In genomic region chr16:35598696-35599332, GRCh38 we compare ENCODE assay signal across 16 cellular contexts.
DNase-seq lines count a peak whose midpoint lies in the region; ATAC-seq, FAIRE-seq and TF ChIP-seq lines count a peak whose summit lies in the region.
"Had no signal": no experiment of that assay in that cellular context is flagged by ENCODE, and none has a peak within 500 bp of the region (broad histone marks: within the 10 kb centered on the region; RNA-seq: fewer than 3 reads in every experiment).

No MANE protein-coding gene starts in this region.

- TF ChIP-seq RAD21 in HCT116 (IDR thresholded peaks at IDR 0.05; ENCODE audit: low read depth) = no peak

- TF ChIP-seq CTCF in HCT116 (IDR thresholded peaks at IDR 0.05 in 2 of 3, conservative IDR thresholded peaks at IDR 0.05 in 1 of 3; ENCODE audit: borderline replicate concordance in 1 of 3, insufficient read depth in 1 of 3, low read depth in 2 of 3, low read length in 2 of 3) = no peak

- no peaks in the 10 kb centered on the region for H3K9me2 ChIP-seq in HCT116 (ENCODE audit: insufficient read depth)

- peak overlapping the region; percentile 97 for H2AFZ ChIP-seq in HCT116 (ENCODE audit: low read depth, low read length, poor library complexity, severe bottlenecking)

- intact Hi-C loops in HCT116 (cut with micrococcal nuclease) = loop anchor here (5.0 kb wide), 2 partner anchors 78 to 208 kb away; no protein-coding TSS in a partner anchor

- H3K9ac ChIP-seq in HCT116 (ENCODE audit: low read length) (peak overlapping the region; percentile 15), mesendoderm (ENCODE audit: low read length) (no peak overlapping the region)

- H3K9me3 Mint-ChIP-seq in stimulated activated memory B cell treated with anti-CD40 and anti-IgM and Interleukin-4, amounts not matched to agents 10 μg/mL and 1 μg/mL and 100 μg/mL, for 72 hours = peaks cover 8% of the 10 kb centered on the region

- H2BK15ac ChIP-seq in mesendoderm (replicated peaks; ENCODE audit: low read depth) = no peak overlapping the region

- H3K56ac ChIP-seq in mesendoderm (ENCODE audit: low read length) = no peak overlapping the region

- H3K23ac ChIP-seq in mesendoderm (ENCODE audit: low read length) = no peak overlapping the region

- no peaks in the 10 kb centered on the region for H3K36me3 Mint-ChIP-seq in stimulated activated memory B cell treated with anti-CD40 and anti-IgM and Interleukin-4, amounts not matched to agents 10 μg/mL and 1 μg/mL and 100 μg/mL, for 72 hours

- H3K36me3 ChIP-seq in HCT116 (ENCODE audit: control insufficient read depth in 1 of 2, insufficient read depth in 2 of 2, low read length in 2 of 2) = no peaks in the 10 kb centered on the region
- no peaks in the 10 kb centered on the region for H3K36me3 ChIP-seq in mesendoderm (ENCODE audit: control insufficient read depth, insufficient read depth, low read length)
- H3K36me3 ChIP-seq: SJCRH30, tibial artery had no signal

- ATAC-seq in HCT116 = peak; percentile 96
- no peak for ATAC-seq in stimulated activated memory B cell treated with anti-CD40 and anti-IgM and Interleukin-4, amounts not matched to agents 10 μg/mL and 1 μg/mL and 100 μg/mL, for 72 hours
- ATAC-seq: activated T-cell treated with anti-CD3 and anti-CD28 coated beads, Interleukin-2, amount 50 U/mL, for 4 hours had no signal

- TF ChIP-seq POLR2A in HCT116 (IDR thresholded peaks at IDR 0.05; ENCODE audit: borderline replicate concordance, extremely low read depth, insufficient read depth, insufficient read length) = no peak

- H3K4ac ChIP-seq in mesendoderm (ENCODE audit: low read depth, low read length) = no peak overlapping the region

- H3K4me2 ChIP-seq in HCT116 (ENCODE audit: low read length) = peak overlapping the region; percentile 75
- H3K4me2 ChIP-seq in mesendoderm (ENCODE audit: low read length) = no peak overlapping the region

- FAIRE-seq in HTR-8/SVneo (lab: Jason Lieb, UNC) = no peak

- POLR2A ChIA-PET in HCT116 (lab: Charles Lee) = no interaction called here

- H2AK5ac ChIP-seq in mesendoderm (ENCODE audit: low read length) = no peak overlapping the region

- no peak overlapping the region for H2BK120ac ChIP-seq in mesendoderm (ENCODE audit: low read depth, low read length)

- H3K9me3 ChIP-seq in HCT116 (ENCODE audit: control insufficient read depth in 1 of 2, insufficient read depth in 1 of 2, low read depth in 1 of 2, low read length in 2 of 2) = no peaks in the 10 kb centered on the region
- H3K9me3 ChIP-seq: SJCRH30, tibial artery had no signal

- no peak overlapping the region for H3K27ac Mint-ChIP-seq in stimulated activated memory B cell treated with anti-CD40 and anti-IgM and Interleukin-4, amounts not matched to agents 10 μg/mL and 1 μg/mL and 100 μg/mL, for 72 hours
- H3K27ac Mint-ChIP-seq: H9, nephron had no signal

- H2BK5ac ChIP-seq in mesendoderm (ENCODE audit: low read length) = no peak overlapping the region

- H3K4me1 ChIP-seq in HCT116 (ENCODE audit: control insufficient read depth in 1 of 2, insufficient read depth in 2 of 2, low read length in 2 of 2) (peaks cover 7 to 19% of the 10 kb centered on the region in 2 experiments), mesendoderm (ENCODE audit: control insufficient read depth, low read depth, low read length) (no peaks in the 10 kb centered on the region)
- H3K4me1 ChIP-seq: SJCRH30, tibial artery had no signal

- no peaks in the 10 kb centered on the region for H3K4me1 Mint-ChIP-seq in stimulated activated memory B cell treated with anti-CD40 and anti-IgM and Interleukin-4, amounts not matched to agents 10 μg/mL and 1 μg/mL and 100 μg/mL, for 72 hours
- H3K4me1 Mint-ChIP-seq: H9, nephron had no signal

- no peaks in the 10 kb centered on the region for H3K79me2 ChIP-seq in HCT116 (ENCODE audit: insufficient read depth, low read length)
- H3K79me2 ChIP-seq in mesendoderm (ENCODE audit: control insufficient read depth, insufficient read depth, low read length) = no peaks in the 10 kb centered on the region

- WGBS in mesendoderm (ENCODE audit: extremely low coverage, insufficient coverage, low lambda C conversion rate) = no CpG with 5 or more reads among the region's 9 CpGs

- H4K20me1 ChIP-seq in HCT116 (ENCODE audit: insufficient read depth) = no peaks in the 10 kb centered on the region

- H3K27me3 ChIP-seq in HCT116 (ENCODE audit: insufficient read depth, low read length) = no peaks in the 10 kb centered on the region
- H3K27me3 ChIP-seq in mesendoderm (ENCODE audit: insufficient read depth, low read length, poor library complexity) = no peaks in the 10 kb centered on the region
- H3K27me3 ChIP-seq: SJCRH30, tibial artery had no signal

- H3K79me1 ChIP-seq in mesendoderm (ENCODE audit: low read length) = no peaks in the 10 kb centered on the region

- CTCF ChIA-PET in HCT116 (lab: Charles Lee) = no interaction called here

- no peaks in the 10 kb centered on the region for H3K27me3 Mint-ChIP-seq in stimulated activated memory B cell treated with anti-CD40 and anti-IgM and Interleukin-4, amounts not matched to agents 10 μg/mL and 1 μg/mL and 100 μg/mL, for 72 hours

- no peak overlapping the region for H3K18ac ChIP-seq in mesendoderm (ENCODE audit: low read length)

- no peak overlapping the region for H4K8ac ChIP-seq in mesendoderm (ENCODE audit: low read depth, low read length)

- no peak overlapping the region for H4K5ac ChIP-seq in mesendoderm (ENCODE audit: low read length)

- RAD21 ChIA-PET in HCT116 (lab: Charles Lee; ENCODE audit: low non-redundant PET in 1 of 2, low total read pairs in 2 of 2, uncharacterized antibody in 2 of 2, unreplicated experiment in 2 of 2) = no interaction called here

- H3K4me3 Mint-ChIP-seq in stimulated activated memory B cell treated with anti-CD40 and anti-IgM and Interleukin-4, amounts not matched to agents 10 μg/mL and 1 μg/mL and 100 μg/mL, for 72 hours = no peak overlapping the region
- H3K4me3 Mint-ChIP-seq: activated T-cell treated with anti-CD3 and anti-CD28 coated beads, Interleukin-2, amount 50 U/mL, for 4 hours; H9; nephron had no signal

- BruUV-seq in HCT116 (replicated peaks; lab: Mats Ljungman, UMichigan) = no TSS peak

- DNase-seq in HCT116 (ENCODE audit: low read depth, low spot score) (peak; percentile 57), NCI-H1105 treated with DMSO at 0.1 percent for 48 hours (lab: John Stamatoyannopoulos, UW) (peak; percentile 20), SW480 (ENCODE audit: low spot score) (peak; percentile 9), HTR-8/SVneo (ENCODE audit: insufficient read length, low spot score) (no peak), mesendoderm (no peak)
- DNase-seq: activated T-cell treated with anti-CD3 and anti-CD28 coated beads, Interleukin-2, amount 50 U/mL, for 4 hours; amniotic stem cell; COR-L47; cortex of kidney; H9; NCI-H2107; SJCRH30; tibial artery had no signal

- H3K27ac ChIP-seq in HCT116 (ENCODE audit: low read depth, low read length) (peak overlapping the region; percentile 41; the same call in 1 of the 2 replicates), skin epidermis (peak overlapping the region in 13 of 21 experiments; percentile 26 to 83 (median 75)), mesendoderm (ENCODE audit: low read depth, low read length) (no peak overlapping the region)
- H3K27ac ChIP-seq: SJCRH30, tibial artery had no signal

- H3K4me3 ChIP-seq in HCT116 (replicated peaks in 1 of 2; ENCODE audit: low read depth in 1 of 2, low read length in 2 of 2) = peak overlapping the region; percentile 37 to 53
- H3K4me3 ChIP-seq in skin epidermis = peak overlapping the region in 2 of 7 experiments; percentile 10 to 12
- H3K4me3 ChIP-seq in mesendoderm (ENCODE audit: low read length) = no peak overlapping the region
- H3K4me3 ChIP-seq: SJCRH30, tibial artery had no signal

TF ChIP-seq in HCT116, 20 proteins besides CTCF, POLR2A, EP300 and RAD21:
- TF ChIP-seq FOSL1 (IDR thresholded peaks at IDR 0.05; ENCODE audit: low read depth) (no peak), SP1 (IDR thresholded peaks at IDR 0.05; ENCODE audit: low read depth) (peak; percentile 40; the same call in 1 of the 2 replicates), POLR2AphosphoS5 (IDR thresholded peaks at IDR 0.05; ENCODE audit: low read depth, low read length) (peak; percentile 28; the same call in 1 of the 2 replicates)

Comparison
In these comparisons a context has a peak if more than half of its experiments do, and no peak if none do; other contexts are left out.
1. DNase-seq: peak in HCT116 (single experiment), NCI-H1105 treated with DMSO at 0.1 percent for 48 hours (single experiment) and SW480 (single experiment); none in HTR-8/SVneo (single experiment) and mesendoderm (single experiment).